Comparison of ENCODE assay signal across 18 cellular contexts in genomic region chr2:177641321-177641720, GRCh38.
"Had no signal": no experiment of that assay in that cellular context is flagged by ENCODE, and none has a peak within 500 bp of the region (broad histone marks: within the 10 kb centered on the region; RNA-seq: fewer than 3 reads in every experiment).

No MANE protein-coding gene starts in this region.

- DNase-seq: activated CD4-positive, alpha-beta T cell treated with anti-CD3 and anti-CD28 coated beads for 4 hours; activated CD4-positive, alpha-beta T cell treated with anti-CD3 and anti-CD28 coated beads, Interleukin-2, amount 50 U/mL, for 4 hours; activated effector memory CD4-positive, alpha-beta T cell treated with Interleukin-2 at 50 U/mL for 16 hours; activated naive CD4-positive, alpha-beta T cell treated with Interleukin-2 at 50 U/mL for 16 hours; activated T-cell treated with anti-CD3 and anti-CD28 coated beads for 4 hours; effector memory CD4-positive, alpha-beta T cell; foreskin fibroblast; heart right ventricle; naive thymus-derived CD4-positive, alpha-beta T cell; nucleus accumbens; psoas muscle; stimulated activated CD4-positive, alpha-beta T cell treated with anti-CD3 and anti-CD28 coated beads, Interleukin-1b, Interleukin-23, amount 100 ng/mL, for 48 hours; stimulated activated CD4-positive, alpha-beta T cell treated with anti-CD3 and anti-CD28 coated beads, Interleukin-4, amount 100 ng/mL, for 4 hours; stimulated activated CD8-positive, alpha-beta memory T cell treated with anti-CD3 and anti-CD28 coated beads, Interleukin-4, amount 100 ng/mL, for 48 hours; stimulated activated naive CD8-positive, alpha-beta T cell treated with anti-CD3 and anti-CD28 coated beads, Interleukin-15, amount 100 ng/mL, for 72 hours; T-helper 9 cell; thyroid gland; upper lobe of left lung had no signal
